Comparison of ENCODE assay signal across 25 cellular contexts in genomic region chr12:62098131-62098530, GRCh38.
"Had no signal": no experiment of that assay in that cellular context is flagged by ENCODE, and none has a peak within 500 bp of the region (broad histone marks: within the 10 kb centered on the region; RNA-seq: fewer than 3 reads in every experiment).

No MANE protein-coding gene starts in this region.

- H3K4me1 ChIP-seq: adrenal gland, foreskin keratinocyte, left ventricle myocardium inferior, sigmoid colon, vagina had no signal

- H3K9me3 ChIP-seq: adrenal gland, left ventricle myocardium inferior, sigmoid colon, vagina had no signal

- H3K27me3 Mint-ChIP-seq: activated naive CD8-positive, alpha-beta T cell; activated T-helper 17 cell treated with anti-CD3 and anti-CD28 coated beads, Interleukin-2, amount 50 U/mL, for 72 hours; naive B cell; stimulated activated naive B cell treated with anti-CD40 and anti-IgM and Interleukin-4, amounts not matched to agents 10 μg/mL and 1 μg/mL and 100 μg/mL, for 72 hours had no signal

- H3K9me3 Mint-ChIP-seq: activated T-cell treated with anti-CD3 and anti-CD28 coated beads, Interleukin-2, amount 50 U/mL, for 24 hours; activated T-helper 17 cell treated with anti-CD3 and anti-CD28 coated beads, Interleukin-2, amount 50 U/mL, for 72 hours; naive B cell; neural crest cell; stimulated activated naive B cell treated with anti-CD40 and anti-IgM and Interleukin-4, amounts not matched to agents 10 μg/mL and 1 μg/mL and 100 μg/mL, for 72 hours had no signal

- H3K4me2 ChIP-seq: smooth muscle cell had no signal

- H3K36me3 Mint-ChIP-seq: activated naive CD8-positive, alpha-beta T cell; naive B cell; stimulated activated naive B cell treated with anti-CD40 and anti-IgM and Interleukin-4, amounts not matched to agents 10 μg/mL and 1 μg/mL and 100 μg/mL, for 72 hours had no signal

- H3K4me3 Mint-ChIP-seq: activated naive CD8-positive, alpha-beta T cell; activated T-cell treated with anti-CD3 and anti-CD28 coated beads, Interleukin-2, amount 50 U/mL, for 24 hours; activated T-helper 17 cell treated with anti-CD3 and anti-CD28 coated beads, Interleukin-2, amount 50 U/mL, for 72 hours; naive B cell; neural crest cell; stimulated activated naive B cell treated with anti-CD40 and anti-IgM and Interleukin-4, amounts not matched to agents 10 μg/mL and 1 μg/mL and 100 μg/mL, for 72 hours had no signal

- H3K4me3 ChIP-seq: adrenal gland, left ventricle myocardium inferior, sigmoid colon, smooth muscle cell, vagina had no signal

- H3K4me1 Mint-ChIP-seq: activated T-helper 17 cell treated with anti-CD3 and anti-CD28 coated beads, Interleukin-2, amount 50 U/mL, for 72 hours; naive B cell; neural crest cell; stimulated activated naive B cell treated with anti-CD40 and anti-IgM and Interleukin-4, amounts not matched to agents 10 μg/mL and 1 μg/mL and 100 μg/mL, for 72 hours had no signal

- ATAC-seq: activated T-helper 17 cell treated with anti-CD3 and anti-CD28 coated beads, Interleukin-2, amount 50 U/mL, for 72 hours; foreskin keratinocyte; stimulated activated naive B cell treated with anti-CD40 and anti-IgM and Interleukin-4, amounts not matched to agents 10 μg/mL and 1 μg/mL and 100 μg/mL, for 72 hours had no signal

- H3K27me3 ChIP-seq: adrenal gland, foreskin keratinocyte, sigmoid colon, vagina had no signal

- H3K27ac ChIP-seq: adrenal gland, foreskin keratinocyte, left ventricle myocardium inferior, sigmoid colon, vagina had no signal

- H3K27ac Mint-ChIP-seq: activated naive CD8-positive, alpha-beta T cell; activated T-cell treated with anti-CD3 and anti-CD28 coated beads, Interleukin-2, amount 50 U/mL, for 24 hours; activated T-helper 17 cell treated with anti-CD3 and anti-CD28 coated beads, Interleukin-2, amount 50 U/mL, for 72 hours; naive B cell; stimulated activated naive B cell treated with anti-CD40 and anti-IgM and Interleukin-4, amounts not matched to agents 10 μg/mL and 1 μg/mL and 100 μg/mL, for 72 hours had no signal

- DNase-seq: activated CD4-positive, alpha-beta T cell treated with anti-CD3 and anti-CD28 coated beads, Interleukin-2, amount 50 U/mL, for 4 hours; activated CD8-positive, alpha-beta memory T cell treated with anti-CD3 and anti-CD28 coated beads for 24 hours; activated CD8-positive, alpha-beta memory T cell treated with anti-CD3 and anti-CD28 coated beads, Interleukin-2, amount 50 U/mL, for 4 hours; activated naive CD4-positive, alpha-beta T cell; activated T-cell treated with anti-CD3 and anti-CD28 coated beads, Interleukin-2, amount 50 U/mL, for 24 hours; adrenal gland; central memory CD4-positive, alpha-beta T cell; dermis blood vessel endothelial cell; effector CD8-positive, alpha-beta T cell; erythroblast; foreskin keratinocyte; kidney glomerular epithelial cell; left ventricle myocardium inferior; naive B cell; occipital lobe; sigmoid colon; stimulated activated CD4-positive, alpha-beta T cell treated with anti-CD3 and anti-CD28 coated beads, Interleukin-15, amount 100 ng/mL, for 24 hours; stimulated activated naive B cell treated with anti-CD40 and anti-IgM and Interleukin-4, amounts not matched to agents 10 μg/mL and 1 μg/mL and 100 μg/mL, for 72 hours; T-helper 9 cell; trophoblast cell had no signal

- H3K36me3 ChIP-seq: adrenal gland, left ventricle myocardium inferior, sigmoid colon, vagina had no signal
